In genomic region chr2:69495008-69495407, GRCh38 we compare ENCODE assay signal across 23 cellular contexts. TPM values are rescaled to one million over a fixed set of nuclear protein-coding genes. Genes with fewer than 3 reads are reported as not detected.
DNase-seq lines count a peak whose midpoint lies in the region; ATAC-seq and TF ChIP-seq lines count a peak whose summit lies in the region.
"Had no signal": no experiment of that assay in that cellular context is flagged by ENCODE, and none has a peak within 500 bp of the region (broad histone marks: within the 10 kb centered on the region; RNA-seq: fewer than 3 reads in every experiment).

No MANE protein-coding gene starts in this region.

- H3K4me1 ChIP-seq in right cardiac atrium (ENCODE audit: control insufficient read depth, insufficient read depth, low read length) (no peaks in the 10 kb centered on the region), ectodermal cell (ENCODE audit: control insufficient read depth, insufficient read depth, low read length) (no peaks in the 10 kb centered on the region), ascending aorta (no peaks in the 10 kb centered on the region)
- H3K4me1 ChIP-seq: HAP-1, SJSA1 had no signal

- H3K27me3 ChIP-seq in right cardiac atrium (ENCODE audit: control insufficient read depth, insufficient read depth) (no peaks in the 10 kb centered on the region), ectodermal cell (ENCODE audit: control insufficient read depth, insufficient read depth, low read length, poor library complexity, severe bottlenecking) (no peaks in the 10 kb centered on the region), ascending aorta (no peaks in the 10 kb centered on the region)
- H3K27me3 ChIP-seq: SJSA1 had no signal

- H3K4me3 ChIP-seq in right cardiac atrium (ENCODE audit: low read length) (no peak overlapping the region), ectodermal cell (ENCODE audit: insufficient read depth, low read depth, low read length) (no peak overlapping the region), ascending aorta (no peak overlapping the region)
- H3K4me3 ChIP-seq: GM23248, HAP-1, SJSA1 had no signal

- DNase-seq in right cardiac atrium (no peak), cardiac septum (ENCODE audit: low spot score) (no peak), NCI-H2227 (lab: John Stamatoyannopoulos, UW; ENCODE audit: unreplicated experiment) (no peak), NCI-H1436 treated with DMSO at 0.1 percent for 48 hours (lab: John Stamatoyannopoulos, UW) (no peak), ascending aorta (ENCODE audit: low spot score in 2 of 2) (no peak)
- DNase-seq: Calu3; CD4-positive, alpha-beta memory T cell; GM23248; KBM-7; MM.1S; NCI-H1092; NCI-H146; NCI-H2029; NCI-H345; NCI-H774; NK-92 treated with Interleukin-12 subunit alpha and Interleukin-12 subunit beta, amount 100 ng/mL, for 24 hours had no signal

- 38% methylated on average over 3 of the region's 3 CpGs for WGBS in right cardiac atrium
- 83 to 94% methylated on average over 3 of the region's 3 CpGs for WGBS in ectodermal cell, 2 experiments

- no peak for TF ChIP-seq CTCF in VCaP (conservative IDR thresholded peaks at IDR 0.05)
- no peak for TF ChIP-seq CTCF in ascending aorta (IDR thresholded peaks at IDR 0.05)

- H3K36me3 ChIP-seq in ectodermal cell (ENCODE audit: control insufficient read depth, insufficient read depth, low read length) (no peaks in the 10 kb centered on the region), ascending aorta (peaks cover 0 to 7% of the 10 kb centered on the region in 2 donors)

- H3K27ac ChIP-seq in right cardiac atrium (ENCODE audit: low read length) (no peak overlapping the region), VCaP (peak overlapping the region; percentile 46; the same call in 1 of the 2 replicates), ectodermal cell (ENCODE audit: insufficient read depth, low read depth, low read length, poor library complexity, severe bottlenecking) (peak overlapping the region; percentile 26), ascending aorta (no peak overlapping the region)
- H3K27ac ChIP-seq: GM23248, HL-60, RWPE1, SJSA1 had no signal

- ATAC-seq in right cardiac atrium: peak; percentile 55 to 69
- ATAC-seq: HepG2 had no signal

- intact Hi-C loops in right cardiac atrium (cut with DNase I) (no loop called here), cardiac septum (cut with DNase I) (no loop called here), ascending aorta (cut with DNase I) (no loop called here)

- H3K9me3 ChIP-seq in right cardiac atrium (ENCODE audit: control insufficient read depth, low read length) (no peaks in the 10 kb centered on the region), ectodermal cell (ENCODE audit: control insufficient read depth, low read length) (no peaks in the 10 kb centered on the region), ascending aorta (no peaks in the 10 kb centered on the region)
- H3K9me3 ChIP-seq: HAP-1, SJSA1 had no signal

RNA-seq across cellular contexts. Expression of gene NFU1, which starts 57.8 kb away (rescaled TPM):
- total RNA-seq in right cardiac atrium: 10 to 100 TPM; 50.1 to 57.5 (median 52.4) TPM
- polyA plus RNA-seq in right cardiac atrium: 62.5 TPM
- 90.3 TPM for total RNA-seq in cardiac septum
- 52.8 TPM for polyA plus RNA-seq in ectodermal cell (2013, experiment 1 of 4)
- 51.1 TPM for polyA plus RNA-seq in ectodermal cell (2013, experiment 2 of 4)
- polyA plus RNA-seq in ectodermal cell (2013, experiment 3 of 4): 57.7 TPM
- polyA plus RNA-seq in ectodermal cell (2013, experiment 4 of 4): 59.1 TPM
- total RNA-seq in ascending aorta: 49.4 TPM

Comparison
In these comparisons a context has a peak if more than half of its experiments do, and no peak if none do; other contexts are left out.
1. H3K27ac ChIP-seq: peak in VCaP (single experiment) and ectodermal cell (single experiment); none in right cardiac atrium (single experiment) and ascending aorta (0 of 2).